ENCODE assay signal across 20 cellular contexts in the genomic region with DNA sequence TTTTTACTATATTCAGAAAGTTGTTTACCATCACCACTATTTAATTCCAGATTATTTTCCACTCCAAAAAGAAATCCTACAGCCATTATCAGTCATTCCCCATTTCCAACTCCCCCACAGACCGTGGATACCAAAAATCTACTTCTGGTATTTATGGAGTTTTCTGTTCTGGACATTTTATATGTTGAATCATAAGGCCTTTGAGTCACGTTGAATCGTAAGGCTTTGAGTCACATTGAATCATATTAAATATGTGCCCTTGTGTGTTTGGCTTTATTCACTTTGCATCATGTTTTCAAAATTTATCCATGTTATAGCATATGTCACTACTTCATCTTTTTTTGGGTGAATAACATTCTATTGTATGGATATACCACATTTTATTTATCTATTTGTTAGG.
DNase-seq lines count a peak whose midpoint lies in the region; FAIRE-seq and TF ChIP-seq lines count a peak whose summit lies in the region.
"Had no signal": no experiment of that assay in that cellular context is flagged by ENCODE, and none has a peak within 500 bp of the region (broad histone marks: within the 10 kb centered on the region; RNA-seq: fewer than 3 reads in every experiment).

No MANE protein-coding gene starts in this region.

- H3K9me3 ChIP-seq in osteoblast (ENCODE audit: low read depth, low read length) = no peaks in the 10 kb centered on the region
- H3K9me3 ChIP-seq: prostate gland had no signal

- H3K79me2 ChIP-seq in osteoblast (ENCODE audit: insufficient read depth, low read length) = no peaks in the 10 kb centered on the region

- H2AFZ ChIP-seq in osteoblast (ENCODE audit: low read length) = no peak overlapping the region

- TF ChIP-seq CTCF in bronchial epithelial cell (IDR thresholded peaks at IDR 0.05; ENCODE audit: insufficient read depth, low read length, severe bottlenecking) (no peak), osteoblast (IDR thresholded peaks at IDR 0.05; ENCODE audit: extremely low read depth, low read depth, low read length) (no peak)

- H3K4me3 ChIP-seq in bronchial epithelial cell (ENCODE audit: low read depth, low read length) (no peak overlapping the region), osteoblast (ENCODE audit: insufficient read depth, low read length) (no peak overlapping the region)
- H3K4me3 ChIP-seq: MG63, prostate gland, skin epidermis had no signal

- DNase-seq in EL (peak; percentile 59), M059J (ENCODE audit: low read depth) (peak; percentile 63), bronchial epithelial cell (ENCODE audit: low read depth) (peak; percentile 11), osteoblast (ENCODE audit: insufficient read length, low spot score, missing footprints) (peak; percentile 73), occipital lobe (lab: John Stamatoyannopoulos, UW) (no peak), NCI-H1436 (lab: John Stamatoyannopoulos, UW) (no peak), dedifferentiated amniotic fluid mesenchymal stem cell (ENCODE audit: extremely low spot score) (no peak)
- DNase-seq: activated CD4-positive, alpha-beta T cell treated with anti-CD3 and anti-CD28 coated beads, Interleukin-2, amount 10 ng/mL, durations not matched to agents 24 days and 14 days; activated CD8-positive, alpha-beta memory T cell treated with anti-CD3 and anti-CD28 coated beads, Interleukin-2, amount 10 ng/mL, durations not matched to agents 7 days and 5 days; activated naive CD8-positive, alpha-beta T cell treated with anti-CD3 and anti-CD28 coated beads, Interleukin-2, amount 50 U/mL, for 24 hours; AML-193; central memory CD4-positive, alpha-beta T cell; HFFc6; MG63; NCI-H1436 treated with DMSO at 0.1 percent for 48 hours; Right ventricle myocardium superior; stimulated activated CD4-positive, alpha-beta T cell treated with anti-CD3 and anti-CD28 coated beads, Interleukin-2, amount 100 ng/mL, for 24 hours; stimulated activated naive B cell treated with anti-CD40 and anti-IgM and Interleukin-4, amounts not matched to agents 10 μg/mL and 1 μg/mL and 100 μg/mL, for 72 hours had no signal

- no peaks in the 10 kb centered on the region for H3K4me1 ChIP-seq in osteoblast (ENCODE audit: insufficient read depth, low read length)
- H3K4me1 ChIP-seq: prostate gland had no signal

- peak overlapping the region; percentile 35 for H3K27ac ChIP-seq in osteoblast (ENCODE audit: low read depth, low read length)
- H3K27ac ChIP-seq: prostate gland, skin epidermis had no signal

- no peaks in the 10 kb centered on the region for H4K20me1 ChIP-seq in osteoblast (ENCODE audit: insufficient read depth, low read length)

- no peak overlapping the region for H3K4me2 ChIP-seq in osteoblast (ENCODE audit: insufficient read depth, low read length)

- H3K27me3 ChIP-seq in bronchial epithelial cell (ENCODE audit: control insufficient read depth, insufficient read depth, low read length) = no peaks in the 10 kb centered on the region
- H3K27me3 ChIP-seq in osteoblast (ENCODE audit: insufficient read depth, low read length) = no peaks in the 10 kb centered on the region
- H3K27me3 ChIP-seq: MG63 had no signal

- H3K36me3 ChIP-seq in bronchial epithelial cell (ENCODE audit: control insufficient read depth, insufficient read depth, low read length) = no peaks in the 10 kb centered on the region
- H3K36me3 ChIP-seq in osteoblast (ENCODE audit: insufficient read depth, low read length) = no peaks in the 10 kb centered on the region
- H3K36me3 ChIP-seq: MG63, prostate gland had no signal

- FAIRE-seq in bronchial epithelial cell (lab: Jason Lieb, UNC) = no peak

Comparison
In these comparisons a context has a peak if more than half of its experiments do, and no peak if none do; other contexts are left out.
1. DNase-seq: peak in EL (single experiment), M059J (single experiment), bronchial epithelial cell (single experiment) and osteoblast (single experiment); none in occipital lobe (single experiment), NCI-H1436 (single experiment) and dedifferentiated amniotic fluid mesenchymal stem cell (single experiment).